8 cellular contexts compared by ENCODE assay signal in genomic region chr3:59313365-59313764, GRCh38.
DNase-seq lines count a peak whose midpoint lies in the region; TF ChIP-seq lines count a peak whose summit lies in the region.

No MANE protein-coding gene starts in this region.

- no peak overlapping the region for H3K4me3 Mint-ChIP-seq in activated T-helper 1 cell treated with anti-CD3 and anti-CD28 coated beads, Interleukin-12 subunit alpha, Interleukin-12 subunit beta, Interleukin-2, Interleukin-4 antibody, amounts not matched to agents 30 ng/mL and 10 ng/mL and 1 ng/mL, durations not matched to agents 14 hours and 24 hours and 36 hours

- peak; percentile 12 to 15 for DNase-seq in NOMO-1 (lab: John Stamatoyannopoulos, UW; ENCODE audit: unreplicated experiment in 2 of 2)
- DNase-seq in NOMO-1 treated with dmso at 0.1 percent for 144 hours (lab: John Stamatoyannopoulos, UW; ENCODE audit: unreplicated experiment), result no peak
- DNase-seq in HAP-1 (ENCODE audit: low spot score in 2 of 2), result peak; percentile 43 to 75
- peak; percentile 5 for DNase-seq in NCI-H226
- peak; percentile 22 for DNase-seq in activated T-helper 1 cell treated with anti-CD3 and anti-CD28 coated beads, Interleukin-12 subunit alpha, Interleukin-12 subunit beta, Interleukin-2, Interleukin-4 antibody, amounts not matched to agents 30 ng/mL and 10 ng/mL and 1 ng/mL, durations not matched to agents 14 hours and 24 hours and 36 hours (ENCODE audit: low spot score)
- DNase-seq in hepatocyte (ENCODE audit: low spot score), result peak; percentile 60
- peak in 2 of 3 experiments; percentile 9 to 13 for DNase-seq in stimulated activated CD4-positive, alpha-beta T cell treated with anti-CD3 and anti-CD28 coated beads, TNF-alpha, amount 100 ng/mL, for 4 hours (ENCODE audit: low read depth in 3 of 3)
- DNase-seq in occipital lobe (lab: John Stamatoyannopoulos, UW), result no peak

- no peak overlapping the region for H3K4me2 ChIP-seq in hepatocyte

- H3K27me3 ChIP-seq in HAP-1 (ENCODE audit: low read depth) (no peaks in the 10 kb centered on the region), hepatocyte (no peaks in the 10 kb centered on the region)

- no peaks in the 10 kb centered on the region for H3K9me3 Mint-ChIP-seq in activated T-helper 1 cell treated with anti-CD3 and anti-CD28 coated beads, Interleukin-12 subunit alpha, Interleukin-12 subunit beta, Interleukin-2, Interleukin-4 antibody, amounts not matched to agents 30 ng/mL and 10 ng/mL and 1 ng/mL, durations not matched to agents 14 hours and 24 hours and 36 hours

- intact Hi-C loops in activated T-helper 1 cell treated with anti-CD3 and anti-CD28 coated beads, Interleukin-12 subunit alpha, Interleukin-12 subunit beta, Interleukin-2, Interleukin-4 antibody, amounts not matched to agents 30 ng/mL and 10 ng/mL and 1 ng/mL, durations not matched to agents 14 hours and 24 hours and 36 hours (cut with micrococcal nuclease), result loop anchor here (1.0 to 10.0 kb wide), 7 partner anchors 69 to 544 kb away; no protein-coding TSS in a partner anchor

- H3K36me3 Mint-ChIP-seq in activated T-helper 1 cell treated with anti-CD3 and anti-CD28 coated beads, Interleukin-12 subunit alpha, Interleukin-12 subunit beta, Interleukin-2, Interleukin-4 antibody, amounts not matched to agents 30 ng/mL and 10 ng/mL and 1 ng/mL, durations not matched to agents 14 hours and 24 hours and 36 hours (ENCODE audit: low read depth), result no peaks in the 10 kb centered on the region

- peaks cover 47% of the 10 kb centered on the region for H3K4me1 Mint-ChIP-seq in activated T-helper 1 cell treated with anti-CD3 and anti-CD28 coated beads, Interleukin-12 subunit alpha, Interleukin-12 subunit beta, Interleukin-2, Interleukin-4 antibody, amounts not matched to agents 30 ng/mL and 10 ng/mL and 1 ng/mL, durations not matched to agents 14 hours and 24 hours and 36 hours (ENCODE audit: low read depth)

- no peak overlapping the region for H2AFZ ChIP-seq in hepatocyte

- H3K36me3 ChIP-seq in HAP-1 (replicated peaks), result no peaks in the 10 kb centered on the region
- no peaks in the 10 kb centered on the region for H3K36me3 ChIP-seq in hepatocyte (replicated peaks; ENCODE audit: insufficient read depth, low read depth)

- no peaks in the 10 kb centered on the region for H3K4me1 ChIP-seq in HAP-1
- no peaks in the 10 kb centered on the region for H3K4me1 ChIP-seq in hepatocyte (ENCODE audit: insufficient read depth)

- in situ Hi-C loops in HAP-1 (cut with MboI; ENCODE audit: low sequenced_read_pairs), result no loop called here

- no peaks in the 10 kb centered on the region for H3K79me2 ChIP-seq in hepatocyte

- no peaks in the 10 kb centered on the region for H3K9me2 ChIP-seq in hepatocyte (replicated peaks; ENCODE audit: insufficient read depth)

- H3K27me3 Mint-ChIP-seq in activated T-helper 1 cell treated with anti-CD3 and anti-CD28 coated beads, Interleukin-12 subunit alpha, Interleukin-12 subunit beta, Interleukin-2, Interleukin-4 antibody, amounts not matched to agents 30 ng/mL and 10 ng/mL and 1 ng/mL, durations not matched to agents 14 hours and 24 hours and 36 hours (ENCODE audit: insufficient read depth), result peaks cover 2% of the 10 kb centered on the region

- H3K27ac Mint-ChIP-seq in activated T-helper 1 cell treated with anti-CD3 and anti-CD28 coated beads, Interleukin-12 subunit alpha, Interleukin-12 subunit beta, Interleukin-2, Interleukin-4 antibody, amounts not matched to agents 30 ng/mL and 10 ng/mL and 1 ng/mL, durations not matched to agents 14 hours and 24 hours and 36 hours, result peak overlapping the region; percentile 49

- no peak overlapping the region for H3K27ac ChIP-seq in hepatocyte

- H3K4me3 ChIP-seq in HAP-1, result no peak overlapping the region
- H3K4me3 ChIP-seq in hepatocyte, result no peak overlapping the region

- 81% methylated on average over 2 of the region's 2 CpGs for WGBS in hepatocyte (ENCODE audit: low lambda C conversion rate, missing lambda C conversion rate)

- TF ChIP-seq CTCF in hepatocyte (IDR thresholded peaks at IDR 0.05; ENCODE audit: poor library complexity), result peak; percentile 47

- H3K9me3 ChIP-seq in HAP-1 (no peaks in the 10 kb centered on the region), hepatocyte (ENCODE audit: low read depth) (no peaks in the 10 kb centered on the region)

- no peaks in the 10 kb centered on the region for H4K20me1 ChIP-seq in hepatocyte (ENCODE audit: insufficient read depth, poor library complexity, severe bottlenecking)

Comparison
In these comparisons a context has a peak if more than half of its experiments do, and no peak if none do; other contexts are left out.
1. DNase-seq: peak in NOMO-1 (2 of 2), HAP-1 (2 of 2), NCI-H226 (single experiment), activated T-helper 1 cell treated with anti-CD3 and anti-CD28 coated beads, Interleukin-12 subunit alpha, Interleukin-12 subunit beta, Interleukin-2, Interleukin-4 antibody, amounts not matched to agents 30 ng/mL and 10 ng/mL and 1 ng/mL, durations not matched to agents 14 hours and 24 hours and 36 hours (single experiment), hepatocyte (single experiment) and stimulated activated CD4-positive, alpha-beta T cell treated with anti-CD3 and anti-CD28 coated beads, TNF-alpha, amount 100 ng/mL, for 4 hours (2 of 3); none in NOMO-1 treated with dmso at 0.1 percent for 144 hours (single experiment) and occipital lobe (single experiment).